1 cellular context compared by ENCODE assay signal in the genomic region with DNA sequence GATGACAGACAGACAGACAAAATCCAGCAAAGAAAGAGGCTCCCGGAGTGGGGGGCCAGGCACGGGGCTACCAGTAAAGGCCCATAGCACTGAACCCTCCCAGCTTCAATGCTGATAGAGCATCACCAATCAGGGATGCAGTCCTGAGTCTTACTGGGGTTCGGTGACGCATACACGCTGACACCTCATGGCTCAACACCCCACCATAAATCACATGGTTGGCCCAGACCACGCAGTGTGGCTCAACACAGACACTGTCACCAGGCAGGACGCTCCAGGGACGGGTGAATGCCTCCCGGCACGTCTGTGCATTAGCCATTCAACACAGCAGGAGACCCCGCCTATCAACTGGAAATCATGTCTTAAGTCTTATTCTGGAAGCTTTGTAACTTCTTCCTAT.
TF ChIP-seq lines count a peak whose summit lies in the region.

No MANE protein-coding gene starts in this region.

TF ChIP-seq in K562, 482 proteins besides CTCF, POLR2A, EP300 and RAD21:
- TF ChIP-seq, protein P1, sequence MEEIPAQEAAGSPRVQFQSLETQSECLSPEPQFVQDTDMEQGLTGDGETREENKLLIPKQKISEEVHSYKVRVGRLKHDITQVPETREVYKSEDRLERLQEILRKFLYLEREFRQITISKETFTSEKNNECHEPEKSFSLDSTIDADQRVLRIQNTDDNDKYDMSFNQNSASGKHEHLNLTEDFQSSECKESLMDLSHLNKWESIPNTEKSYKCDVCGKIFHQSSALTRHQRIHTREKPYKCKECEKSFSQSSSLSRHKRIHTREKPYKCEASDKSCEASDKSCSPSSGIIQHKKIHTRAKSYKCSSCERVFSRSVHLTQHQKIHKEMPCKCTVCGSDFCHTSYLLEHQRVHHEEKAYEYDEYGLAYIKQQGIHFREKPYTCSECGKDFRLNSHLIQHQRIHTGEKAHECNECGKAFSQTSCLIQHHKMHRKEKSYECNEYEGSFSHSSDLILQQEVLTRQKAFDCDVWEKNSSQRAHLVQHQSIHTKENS (CRISPR knock-in tag; IDR thresholded peaks at IDR 0.05) = no peak
- TF ChIP-seq ZNF3 (CRISPR knock-in tag; IDR thresholded peaks at IDR 0.05) = no peak
- TF ChIP-seq, protein P2, sequence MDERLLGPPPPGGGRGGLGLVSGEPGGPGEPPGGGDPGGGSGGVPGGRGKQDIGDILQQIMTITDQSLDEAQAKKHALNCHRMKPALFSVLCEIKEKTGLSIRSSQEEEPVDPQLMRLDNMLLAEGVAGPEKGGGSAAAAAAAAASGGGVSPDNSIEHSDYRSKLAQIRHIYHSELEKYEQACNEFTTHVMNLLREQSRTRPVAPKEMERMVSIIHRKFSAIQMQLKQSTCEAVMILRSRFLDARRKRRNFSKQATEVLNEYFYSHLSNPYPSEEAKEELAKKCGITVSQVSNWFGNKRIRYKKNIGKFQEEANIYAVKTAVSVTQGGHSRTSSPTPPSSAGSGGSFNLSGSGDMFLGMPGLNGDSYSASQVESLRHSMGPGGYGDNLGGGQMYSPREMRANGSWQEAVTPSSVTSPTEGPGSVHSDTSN (CRISPR knock-in tag; IDR thresholded peaks at IDR 0.05; ENCODE audit: low read depth) = no peak
- TF ChIP-seq, protein P2 (tag; conservative IDR thresholded peaks at IDR 0.05; ENCODE audit: low read depth) = 0 out of 2 replicates have a peak, but pooled peaks have one; percentile 22
- no peak for TF ChIP-seq MAZ (CRISPR knock-in tag; conservative IDR thresholded peaks at IDR 0.05 in 1 of 2, IDR thresholded peaks at IDR 0.05 in 1 of 2)
- TF ChIP-seq XRCC4 (IDR thresholded peaks at IDR 0.05; ENCODE audit: extremely low read depth, insufficient read depth, insufficient read length) = no peak
- TF ChIP-seq, protein P3, sequence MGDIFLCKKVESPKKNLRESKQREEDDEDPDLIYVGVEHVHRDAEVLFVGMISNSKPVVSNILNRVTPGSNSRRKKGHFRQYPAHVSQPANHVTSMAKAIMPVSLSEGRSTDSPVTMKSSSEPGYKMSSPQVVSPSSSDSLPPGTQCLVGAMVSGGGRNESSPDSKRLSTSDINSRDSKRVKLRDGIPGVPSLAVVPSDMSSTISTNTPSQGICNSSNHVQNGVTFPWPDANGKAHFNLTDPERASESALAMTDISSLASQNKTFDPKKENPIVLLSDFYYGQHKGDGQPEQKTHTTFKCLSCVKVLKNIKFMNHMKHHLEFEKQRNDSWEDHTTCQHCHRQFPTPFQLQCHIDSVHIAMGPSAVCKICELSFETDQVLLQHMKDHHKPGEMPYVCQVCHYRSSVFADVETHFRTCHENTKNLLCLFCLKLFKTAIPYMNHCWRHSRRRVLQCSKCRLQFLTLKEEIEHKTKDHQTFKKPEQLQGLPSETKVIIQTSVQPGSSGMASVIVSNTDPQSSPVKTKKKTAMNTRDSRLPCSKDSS (IDR thresholded peaks at IDR 0.05; ENCODE audit: low read depth, partially characterized antibody) = no peak
- TF ChIP-seq, protein P4, sequence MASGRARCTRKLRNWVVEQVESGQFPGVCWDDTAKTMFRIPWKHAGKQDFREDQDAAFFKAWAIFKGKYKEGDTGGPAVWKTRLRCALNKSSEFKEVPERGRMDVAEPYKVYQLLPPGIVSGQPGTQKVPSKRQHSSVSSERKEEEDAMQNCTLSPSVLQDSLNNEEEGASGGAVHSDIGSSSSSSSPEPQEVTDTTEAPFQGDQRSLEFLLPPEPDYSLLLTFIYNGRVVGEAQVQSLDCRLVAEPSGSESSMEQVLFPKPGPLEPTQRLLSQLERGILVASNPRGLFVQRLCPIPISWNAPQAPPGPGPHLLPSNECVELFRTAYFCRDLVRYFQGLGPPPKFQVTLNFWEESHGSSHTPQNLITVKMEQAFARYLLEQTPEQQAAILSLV (tag; IDR thresholded peaks at IDR 0.05) = no peak
- no peak for TF ChIP-seq COPS2 (conservative IDR thresholded peaks at IDR 0.05)
- no peak for TF ChIP-seq NEUROD1 (IDR thresholded peaks at IDR 0.05; ENCODE audit: borderline replicate concordance, low read depth, low read length, partially characterized antibody)
- no peak for TF ChIP-seq KDM1A (IDR thresholded peaks at IDR 0.05)
- no peak for TF ChIP-seq GTF2E2 (tag; IDR thresholded peaks at IDR 0.05)
- TF ChIP-seq ARID1B (IDR thresholded peaks at IDR 0.05) = no peak
- TF ChIP-seq, protein P5, sequence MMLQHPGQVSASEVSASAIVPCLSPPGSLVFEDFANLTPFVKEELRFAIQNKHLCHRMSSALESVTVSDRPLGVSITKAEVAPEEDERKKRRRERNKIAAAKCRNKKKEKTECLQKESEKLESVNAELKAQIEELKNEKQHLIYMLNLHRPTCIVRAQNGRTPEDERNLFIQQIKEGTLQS (IDR thresholded peaks at IDR 0.05) = peak; percentile 21; the same call in 1 of the 2 replicates
- TF ChIP-seq, protein P5 (CRISPR knock-in tag; conservative IDR thresholded peaks at IDR 0.05) = no peak
- peak; percentile 70 for TF ChIP-seq MEIS2 (IDR thresholded peaks at IDR 0.05; ENCODE audit: partially characterized antibody)
- no peak for TF ChIP-seq HOXB6 (CRISPR knock-in tag; IDR thresholded peaks at IDR 0.05; ENCODE audit: borderline replicate concordance)
